In the genomic region with DNA sequence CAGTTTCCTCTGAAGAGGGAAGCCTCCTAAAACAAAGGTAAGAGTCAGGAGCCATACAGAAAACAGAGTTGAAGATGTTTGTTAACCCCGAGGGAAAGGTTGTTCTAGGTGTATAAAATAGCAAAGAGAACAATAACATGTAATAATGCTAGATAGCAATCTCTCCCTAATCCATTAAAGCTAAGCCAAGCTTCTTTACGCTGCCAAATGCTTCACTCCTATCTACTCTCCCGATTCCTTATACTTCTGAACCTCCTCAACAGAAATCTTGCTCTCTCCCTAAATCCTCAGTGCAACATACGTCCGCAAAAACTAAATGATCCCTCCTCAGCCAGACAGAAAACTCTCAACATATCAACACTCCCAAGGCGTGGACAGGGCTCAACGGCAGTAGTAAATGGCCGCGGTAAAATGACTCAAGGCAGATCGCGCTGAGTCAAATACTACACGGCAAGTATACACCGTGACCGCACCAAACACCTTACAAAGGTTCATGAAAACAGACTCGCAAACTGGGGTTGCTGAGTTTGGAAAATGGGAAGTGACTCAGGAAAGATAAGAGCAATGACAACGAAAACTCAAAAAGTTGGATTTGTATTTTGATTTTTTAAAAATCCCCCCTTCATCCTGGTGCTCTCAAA, we compare ENCODE assay signal across 8 cellular contexts. TPM values are rescaled to one million over a fixed set of nuclear protein-coding genes. Genes with fewer than 3 reads are reported as not detected.
DNase-seq lines count a peak whose midpoint lies in the region; ATAC-seq and TF ChIP-seq lines count a peak whose summit lies in the region.

No MANE protein-coding gene starts in this region.

- H3K9me3 ChIP-seq in neuronal stem cell (replicated peaks in 1 of 2; ENCODE audit: control insufficient read depth in 2 of 2, insufficient read depth in 1 of 2, low read depth in 1 of 2, low read length in 2 of 2) = no peaks in the 10 kb centered on the region
- H3K9me3 ChIP-seq in tibial artery = no peaks in the 10 kb centered on the region

- no peak overlapping the region for H2AK5ac ChIP-seq in neuronal stem cell (ENCODE audit: low read depth, low read length)

- peak overlapping the region; percentile 82 for H2BK5ac ChIP-seq in neuronal stem cell (ENCODE audit: low read length)

- no peak for TF ChIP-seq CTCF in BJ (IDR thresholded peaks at IDR 0.05; ENCODE audit: insufficient read depth, low read depth, low read length)
- no peak for TF ChIP-seq CTCF in foreskin fibroblast (IDR thresholded peaks at IDR 0.05; ENCODE audit: low read depth, low read length)
- TF ChIP-seq CTCF in tibial artery (IDR thresholded peaks at IDR 0.05) = no peak

- H2BK120ac ChIP-seq in neuronal stem cell (ENCODE audit: low read depth, low read length) = no peak overlapping the region

- no peak overlapping the region for H3K14ac ChIP-seq in neuronal stem cell (ENCODE audit: low read length)

- no peaks in the 10 kb centered on the region for H3K79me1 ChIP-seq in neuronal stem cell (ENCODE audit: low read depth, low read length)

- no peak overlapping the region for H3K23ac ChIP-seq in neuronal stem cell (ENCODE audit: low read depth, low read length, poor library complexity)

- CTCF ChIA-PET in BJ (lab: Yijun Ruan, JAX) = no interaction called here

- peaks cover 0 to 7% of the 10 kb centered on the region in 2 donors for H3K4me1 ChIP-seq in neuronal stem cell (ENCODE audit: control insufficient read depth in 2 of 2, insufficient read depth in 1 of 2, low read depth in 1 of 2, low read length in 2 of 2)
- peaks cover 0 to 35% (median 14%) of the 10 kb centered on the region in 4 donors for H3K4me1 ChIP-seq in tibial artery

- no peak overlapping the region for H2BK12ac ChIP-seq in neuronal stem cell (ENCODE audit: low read length)

- no peak overlapping the region for H3K4ac ChIP-seq in neuronal stem cell (ENCODE audit: low read length)

- ATAC-seq in GM19324 (IDR thresholded peaks at IDR 0.05; ENCODE audit: low FRiP score, unreplicated experiment) = peak; percentile 41
- peak; percentile 46 for ATAC-seq in HG03432 (IDR thresholded peaks at IDR 0.05; ENCODE audit: unreplicated experiment)

- peak overlapping the region; percentile 94 for H3K18ac ChIP-seq in neuronal stem cell (ENCODE audit: low read length)

- H3K27ac ChIP-seq in neuronal stem cell (replicated peaks; ENCODE audit: low read length) = peak overlapping the region; percentile 83
- peak overlapping the region; percentile 90 to 98 for H3K27ac ChIP-seq in tibial artery

- H3K27me3 ChIP-seq in BJ (ENCODE audit: control insufficient read depth, insufficient read depth, low read length) = no peaks in the 10 kb centered on the region
- peaks cover 0 to 3% (median 0%) of the 10 kb centered on the region in 3 experiments for H3K27me3 ChIP-seq in neuronal stem cell (ENCODE audit: control insufficient read depth in 3 of 3, insufficient read depth in 3 of 3, low read depth in 1 of 3, low read length in 3 of 3)
- no peaks in the 10 kb centered on the region for H3K27me3 ChIP-seq in tibial artery

- peak overlapping the region; percentile 66 for H3K4me2 ChIP-seq in neuronal stem cell (ENCODE audit: insufficient read depth, low read length, poor library complexity, severe bottlenecking)

- POLR2A ChIA-PET in BJ (lab: Charles Lee) = no interaction called here

- peak overlapping the region; percentile 93 for H2AFZ ChIP-seq in neuronal stem cell (ENCODE audit: low read length)

- H4K91ac ChIP-seq in neuronal stem cell (ENCODE audit: low read depth, low read length, poor library complexity) = no peak overlapping the region

- H3K4me3 ChIP-seq in BJ (ENCODE audit: low read depth, low read length) (peak overlapping the region; percentile 70), foreskin fibroblast (ENCODE audit: low read depth in 1 of 2, low read length in 2 of 2) (peak overlapping the region; percentile 83 to 89), neuronal stem cell (ENCODE audit: low read length in 2 of 2) (peak overlapping the region; percentile 68 to 96), tibial artery (peak overlapping the region; percentile 76 to 95)

- H3K36me3 ChIP-seq in BJ (ENCODE audit: control insufficient read depth, insufficient read depth, low read length) (no peaks in the 10 kb centered on the region), neuronal stem cell (replicated peaks in 1 of 2; ENCODE audit: control insufficient read depth in 2 of 2, insufficient read depth in 2 of 2, low read length in 2 of 2) (peaks cover 4 to 43% of the 10 kb centered on the region in 2 donors), tibial artery (peaks cover 2 to 24% (median 17%) of the 10 kb centered on the region in 3 donors)

- intact Hi-C loops in tibial artery (cut with DNase I; ENCODE audit: low total_unique reads) = loop anchor here (5.0 kb wide), 1 partner anchor 70 kb away; the partner anchor contains the start of gene CPOX

- H4K8ac ChIP-seq in neuronal stem cell (ENCODE audit: low read depth, low read length) = no peak overlapping the region

- DNase-seq in BJ (ENCODE audit: low read depth) = no peak
- peak; percentile 76 for DNase-seq in OCI-M1 (lab: John Stamatoyannopoulos, UW)
- peak; percentile 38 for DNase-seq in activated effector memory CD4-positive, alpha-beta T cell treated with Interleukin-2 at 50 U/mL for 16 hours
- DNase-seq in foreskin fibroblast = peak; percentile 55 to 77
- peak; percentile 26 for DNase-seq in neuronal stem cell (ENCODE audit: low spot score)
- DNase-seq in tibial artery = peak; percentile 39 to 67

- H2BK15ac ChIP-seq in neuronal stem cell (ENCODE audit: low read length) = no peak overlapping the region

- peak overlapping the region; percentile 70 for H3K9ac ChIP-seq in neuronal stem cell (ENCODE audit: low read depth, low read length, poor library complexity)

- WGBS in neuronal stem cell (ENCODE audit: extremely low coverage in 2 of 2, insufficient read length in 2 of 2, insufficient replicate concordance in 1 of 2), 2 donors = no CpG with 5 or more reads among the region's 16 CpGs

RNA-seq across cellular contexts. Expression of gene CLDND1, which starts 0.7 kb away (rescaled TPM):
- polyA plus RNA-seq in BJ (2011; rRNA removed) = 73.8 and 126 TPM in 2 replicates
- 41.6 and 55.4 TPM in 2 replicates for polyA minus RNA-seq in BJ (2011; rRNA and poly(A)+ RNA removed)
- polyA plus RNA-seq in neuronal stem cell (2013, experiment 1 of 2) = 104 TPM
- 103 TPM for polyA plus RNA-seq in neuronal stem cell (2013, experiment 2 of 2)

RNA-seq across cellular contexts. Expression of gene GPR15, which starts 9.8 kb away (rescaled TPM):
- not detected in 2 replicates for polyA plus RNA-seq in BJ (2011; rRNA removed)
- polyA minus RNA-seq in BJ (2011; rRNA and poly(A)+ RNA removed) = not detected in 2 replicates
- not detected for polyA plus RNA-seq in neuronal stem cell (2013, experiment 1 of 2)
- polyA plus RNA-seq in neuronal stem cell (2013, experiment 2 of 2) = not detected

RNA-seq across cellular contexts. Expression of gene OR5K2, which starts 24.5 kb away (rescaled TPM):
- not detected in 2 replicates for polyA plus RNA-seq in BJ (2011; rRNA removed)
- not detected in 2 replicates for polyA minus RNA-seq in BJ (2011; rRNA and poly(A)+ RNA removed)
- polyA plus RNA-seq in neuronal stem cell (2013, experiment 1 of 2) = not detected
- not detected for polyA plus RNA-seq in neuronal stem cell (2013, experiment 2 of 2)

RNA-seq across cellular contexts. Expression of gene OR5K1, which starts 59.0 kb away (rescaled TPM):
- polyA plus RNA-seq in BJ (2011; rRNA removed) = not detected in 2 replicates
- polyA minus RNA-seq in BJ (2011; rRNA and poly(A)+ RNA removed) = not detected in 2 replicates
- not detected for polyA plus RNA-seq in neuronal stem cell (2013, experiment 1 of 2)
- not detected for polyA plus RNA-seq in neuronal stem cell (2013, experiment 2 of 2)
